ENCODE assay signal across 15 cellular contexts in genomic region chr5:179319741-179320281, GRCh38. TPM values are rescaled to one million over a fixed set of nuclear protein-coding genes. Genes with fewer than 3 reads are reported as not detected.
DNase-seq lines count a peak whose midpoint lies in the region; ATAC-seq and TF ChIP-seq lines count a peak whose summit lies in the region.
"Had no signal": no experiment of that assay in that cellular context is flagged by ENCODE, and none has a peak within 500 bp of the region (broad histone marks: within the 10 kb centered on the region; RNA-seq: fewer than 3 reads in every experiment).

No MANE protein-coding gene starts in this region.

- no peak overlapping the region for H3K4me3 ChIP-seq in choroid plexus epithelial cell (ENCODE audit: low read depth, low read length)
- H3K4me3 ChIP-seq in left lung: no peak overlapping the region
- H3K4me3 ChIP-seq: adrenal gland had no signal

- no peak overlapping the region for H3K27ac ChIP-seq in left lung
- H3K27ac ChIP-seq: 22Rv1 had no signal

- ATAC-seq in left lung: no peak

- H3K4me1 ChIP-seq in left lung: peaks cover 0 to 11% of the 10 kb centered on the region in 2 donors
- H3K4me1 ChIP-seq: adrenal gland had no signal

- no peaks in the 10 kb centered on the region for H3K36me3 ChIP-seq in left lung
- H3K36me3 ChIP-seq: adrenal gland had no signal

- peak; percentile 20 for DNase-seq in DMS 273 (lab: John Stamatoyannopoulos, UW; ENCODE audit: unreplicated experiment)
- DNase-seq in DMS 273 treated with DMSO at 0.1 percent for 48 hours (lab: John Stamatoyannopoulos, UW): no peak
- peak; percentile 72 for DNase-seq in choroid plexus epithelial cell (ENCODE audit: low read depth)
- peak; percentile 30 to 60 for DNase-seq in left lung
- peak; percentile 72 for DNase-seq in stromal cell of bone marrow (ENCODE audit: low read depth)
- no peak for DNase-seq in hypothalamus (lab: John Stamatoyannopoulos, UW)
- DNase-seq in DMS53 (lab: John Stamatoyannopoulos, UW): no peak
- no peak for DNase-seq in SHP77 treated with DMSO at 0.1 percent for 48 hours (lab: John Stamatoyannopoulos, UW)
- DNase-seq: effector memory CD4-positive, alpha-beta T cell; GOT3; hippocampal formation; NCI-H510A treated with DMSO at 0.1 percent for 48 hours; trophoblast cell had no signal

- peaks cover 0 to 44% of the 10 kb centered on the region in 2 donors for H3K27me3 ChIP-seq in left lung
- H3K27me3 ChIP-seq: adrenal gland had no signal

- TF ChIP-seq CTCF in choroid plexus epithelial cell (conservative IDR thresholded peaks at IDR 0.05; ENCODE audit: low read depth, low read length) (no peak), left lung (IDR thresholded peaks at IDR 0.05) (no peak)

- intact Hi-C loops in left lung (cut with DNase I): no loop called here

- H3K9me3 ChIP-seq in left lung: no peaks in the 10 kb centered on the region
- H3K9me3 ChIP-seq: adrenal gland had no signal

RNA-seq across cellular contexts. Expression of gene ADAMTS2, which starts 25.4 kb away (rescaled TPM):
- total RNA-seq in left lung: 10 to 100 TPM; 51.6 to 68.2 TPM

Comparison
In these comparisons a context has a peak if more than half of its experiments do, and no peak if none do; other contexts are left out.
1. DNase-seq: peak in DMS 273 (single experiment), choroid plexus epithelial cell (single experiment), left lung (2 of 2) and stromal cell of bone marrow (single experiment); none in DMS 273 treated with DMSO at 0.1 percent for 48 hours (single experiment), hypothalamus (0 of 51), DMS53 (single experiment) and SHP77 treated with DMSO at 0.1 percent for 48 hours (single experiment).